Comparison of ENCODE assay signal across 23 cellular contexts in genomic region chr20:51300104-51300503, GRCh38.
DNase-seq lines count a peak whose midpoint lies in the region; ATAC-seq and TF ChIP-seq lines count a peak whose summit lies in the region.
"Had no signal": no experiment of that assay in that cellular context is flagged by ENCODE, and none has a peak within 500 bp of the region (broad histone marks: within the 10 kb centered on the region; RNA-seq: fewer than 3 reads in every experiment).

No MANE protein-coding gene starts in this region.

- POLR2A ChIA-PET in WTC11 (lab: Charles Lee): no interaction called here

- DNase-seq in DMS53 (lab: John Stamatoyannopoulos, UW) (peak; percentile 4), DMS53 treated with DMSO at 0.1 percent for 48 hours (lab: John Stamatoyannopoulos, UW; ENCODE audit: unreplicated experiment) (no peak), WTC11 (ENCODE audit: low spot score) (no peak), endodermal cell (no peak), sigmoid colon (no peak)
- DNase-seq in activated naive CD4-positive, alpha-beta T cell treated with anti-CD3 and anti-CD28 coated beads, Interleukin-2, amount 50 U/mL, for 72 hours (ENCODE audit: low spot score in 2 of 2): no peak
- DNase-seq: AML-193; BE2C; Calu3; CD4-positive, alpha-beta T cell; CD8-positive, alpha-beta memory T cell; COR-L47; DMS79; EL; GDM1; GOT3; H7; HCEC 1CT had no signal

- H3K4me3 Mint-ChIP-seq in WTC11 (no peak overlapping the region), endodermal cell (no peak overlapping the region)
- H3K4me3 Mint-ChIP-seq: CD14-positive monocyte; CD4-positive, alpha-beta T cell; CD8-positive, alpha-beta memory T cell had no signal

- no peak for TF ChIP-seq POLR2A in sigmoid colon (IDR thresholded peaks at IDR 0.05)

- peaks cover 53% of the 10 kb centered on the region for H3K9me3 Mint-ChIP-seq in WTC11
- H3K9me3 Mint-ChIP-seq in endodermal cell: peaks cover 71% of the 10 kb centered on the region
- peaks cover 0 to 5% of the 10 kb centered on the region in 2 donors for H3K9me3 Mint-ChIP-seq in activated naive CD4-positive, alpha-beta T cell treated with anti-CD3 and anti-CD28 coated beads, Interleukin-2, amount 50 U/mL, for 72 hours
- H3K9me3 Mint-ChIP-seq: CD4-positive, alpha-beta T cell; CD8-positive, alpha-beta memory T cell had no signal

- ATAC-seq in WTC11: no peak
- ATAC-seq in activated naive CD4-positive, alpha-beta T cell treated with anti-CD3 and anti-CD28 coated beads, Interleukin-2, amount 50 U/mL, for 72 hours: no peak
- no peak for ATAC-seq in HG03342 (IDR thresholded peaks at IDR 0.05; ENCODE audit: unreplicated experiment)
- ATAC-seq: GM12878 had no signal

- WGBS in endodermal cell (ENCODE audit: insufficient coverage in 1 of 2, insufficient read length in 1 of 2), 2 experiments: 88% methylated on average over 2 of the region's 2 CpGs; no CpG with 5 or more reads in 1 of the 2 experiments
- WGBS in sigmoid colon, 2 donors: 61 to 70% methylated on average over 2 of the region's 2 CpGs

- H3K36me3 Mint-ChIP-seq in WTC11: peaks cover 55% of the 10 kb centered on the region
- H3K36me3 Mint-ChIP-seq in endodermal cell (ENCODE audit: low read depth): peaks cover 27% of the 10 kb centered on the region
- no peaks in the 10 kb centered on the region for H3K36me3 Mint-ChIP-seq in activated naive CD4-positive, alpha-beta T cell treated with anti-CD3 and anti-CD28 coated beads, Interleukin-2, amount 50 U/mL, for 72 hours
- H3K36me3 Mint-ChIP-seq: CD14-positive monocyte; CD8-positive, alpha-beta memory T cell had no signal

- H3K4me1 ChIP-seq in endodermal cell (ENCODE audit: control insufficient read depth, insufficient read depth, low read length) (peaks cover 5% of the 10 kb centered on the region), sigmoid colon (no peaks in the 10 kb centered on the region)
- H3K4me1 ChIP-seq: BE2C; BLaER1 treated with 17β-estradiol and CSF1 and Interleukin-3, amounts not matched to agents 10 nM and 100 nM had no signal

- intact Hi-C loops in sigmoid colon (cut with DNase I): loop anchor here (10.0 kb wide), 1 partner anchor 505 kb away; the partner anchor contains the start of gene BCAS4

- H3K9me3 ChIP-seq in endodermal cell (ENCODE audit: control insufficient read depth, low read length) (peaks cover 76% of the 10 kb centered on the region), sigmoid colon (no peaks in the 10 kb centered on the region)

- TF ChIP-seq EP300 in sigmoid colon (IDR thresholded peaks at IDR 0.05): no peak

- no peak overlapping the region for H3K9ac ChIP-seq in endodermal cell (ENCODE audit: extremely low read depth, low read length, poor library complexity, severe bottlenecking)
- H3K9ac ChIP-seq: BLaER1 treated with 17β-estradiol and CSF1 and Interleukin-3, amounts not matched to agents 10 nM and 100 nM had no signal

- H3K4me1 Mint-ChIP-seq in WTC11: peaks cover 13% of the 10 kb centered on the region
- peaks cover 6% of the 10 kb centered on the region for H3K4me1 Mint-ChIP-seq in endodermal cell
- H3K4me1 Mint-ChIP-seq: CD14-positive monocyte; CD8-positive, alpha-beta memory T cell had no signal

- H3K27me3 ChIP-seq in endodermal cell (ENCODE audit: control insufficient read depth, insufficient read depth, low read length, poor library complexity, severe bottlenecking) (no peaks in the 10 kb centered on the region), sigmoid colon (no peaks in the 10 kb centered on the region)
- H3K27me3 ChIP-seq: BE2C; BLaER1 treated with 17β-estradiol and CSF1 and Interleukin-3, amounts not matched to agents 10 nM and 100 nM had no signal

- no peak overlapping the region for H3K27ac ChIP-seq in endodermal cell (ENCODE audit: low read depth, low read length)
- no peak overlapping the region for H3K27ac ChIP-seq in sigmoid colon
- H3K27ac ChIP-seq: 22Rv1; BLaER1 treated with 17β-estradiol and CSF1 and Interleukin-3, amounts not matched to agents 10 nM and 100 nM had no signal

- CTCF ChIA-PET in WTC11 (lab: Charles Lee): no interaction called here

- H3K36me3 ChIP-seq in endodermal cell (ENCODE audit: control insufficient read depth, insufficient read depth, low read length): no peaks in the 10 kb centered on the region
- no peaks in the 10 kb centered on the region for H3K36me3 ChIP-seq in sigmoid colon
- H3K36me3 ChIP-seq: BE2C; BLaER1 treated with 17β-estradiol and CSF1 and Interleukin-3, amounts not matched to agents 10 nM and 100 nM had no signal

- peaks cover 4% of the 10 kb centered on the region; the same call in 1 of the 2 replicates for H3K27me3 Mint-ChIP-seq in WTC11 (ENCODE audit: low read depth)
- H3K27me3 Mint-ChIP-seq in endodermal cell (ENCODE audit: insufficient read depth): no peaks in the 10 kb centered on the region
- H3K27me3 Mint-ChIP-seq: CD4-positive, alpha-beta T cell had no signal

- TF ChIP-seq CTCF in WTC11 (IDR thresholded peaks at IDR 0.05) (no peak), endodermal cell (conservative IDR thresholded peaks at IDR 0.05) (no peak), sigmoid colon (IDR thresholded peaks at IDR 0.05) (no peak)

- H3K4me3 ChIP-seq in endodermal cell (ENCODE audit: low read length) (peak overlapping the region; percentile 44), sigmoid colon (no peak overlapping the region)
- H3K4me3 ChIP-seq: BLaER1 treated with 17β-estradiol and CSF1 and Interleukin-3, amounts not matched to agents 10 nM and 100 nM; GM12878 had no signal

- H3K27ac Mint-ChIP-seq in WTC11: no peak overlapping the region
- H3K27ac Mint-ChIP-seq in endodermal cell: no peak overlapping the region
- H3K27ac Mint-ChIP-seq in activated naive CD4-positive, alpha-beta T cell treated with anti-CD3 and anti-CD28 coated beads, Interleukin-2, amount 50 U/mL, for 72 hours: no peak overlapping the region
- H3K27ac Mint-ChIP-seq: CD14-positive monocyte; CD4-positive, alpha-beta T cell; CD8-positive, alpha-beta memory T cell had no signal

TF ChIP-seq in WTC11, 78 proteins besides CTCF, POLR2A, EP300 and RAD21 (continues in another document):
- no peak for TF ChIP-seq PREB (CRISPR knock-in tag; IDR thresholded peaks at IDR 0.05; ENCODE audit: borderline replicate concordance)
- no peak for TF ChIP-seq PRDM15 (CRISPR knock-in tag; IDR thresholded peaks at IDR 0.05)
- TF ChIP-seq, protein P1, sequence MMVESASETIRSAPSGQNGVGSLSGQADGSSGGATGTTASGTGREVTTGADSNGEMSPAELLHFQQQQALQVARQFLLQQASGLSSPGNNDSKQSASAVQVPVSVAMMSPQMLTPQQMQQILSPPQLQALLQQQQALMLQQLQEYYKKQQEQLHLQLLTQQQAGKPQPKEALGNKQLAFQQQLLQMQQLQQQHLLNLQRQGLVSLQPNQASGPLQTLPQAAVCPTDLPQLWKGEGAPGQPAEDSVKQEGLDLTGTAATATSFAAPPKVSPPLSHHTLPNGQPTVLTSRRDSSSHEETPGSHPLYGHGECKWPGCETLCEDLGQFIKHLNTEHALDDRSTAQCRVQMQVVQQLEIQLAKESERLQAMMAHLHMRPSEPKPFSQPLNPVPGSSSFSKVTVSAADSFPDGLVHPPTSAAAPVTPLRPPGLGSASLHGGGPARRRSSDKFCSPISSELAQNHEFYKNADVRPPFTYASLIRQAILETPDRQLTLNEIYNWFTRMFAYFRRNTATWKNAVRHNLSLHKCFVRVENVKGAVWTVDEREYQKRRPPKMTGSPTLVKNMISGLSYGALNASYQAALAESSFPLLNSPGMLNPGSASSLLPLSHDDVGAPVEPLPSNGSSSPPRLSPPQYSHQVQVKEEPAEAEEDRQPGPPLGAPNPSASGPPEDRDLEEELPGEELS (CRISPR knock-in tag; IDR thresholded peaks at IDR 0.05): no peak
- TF ChIP-seq GTF2I (CRISPR knock-in tag; conservative IDR thresholded peaks at IDR 0.05): peak; percentile 71; the same call in 1 of the 2 replicates
- TF ChIP-seq IRF1 (CRISPR knock-in tag; IDR thresholded peaks at IDR 0.05): no peak
